In the genomic region with DNA sequence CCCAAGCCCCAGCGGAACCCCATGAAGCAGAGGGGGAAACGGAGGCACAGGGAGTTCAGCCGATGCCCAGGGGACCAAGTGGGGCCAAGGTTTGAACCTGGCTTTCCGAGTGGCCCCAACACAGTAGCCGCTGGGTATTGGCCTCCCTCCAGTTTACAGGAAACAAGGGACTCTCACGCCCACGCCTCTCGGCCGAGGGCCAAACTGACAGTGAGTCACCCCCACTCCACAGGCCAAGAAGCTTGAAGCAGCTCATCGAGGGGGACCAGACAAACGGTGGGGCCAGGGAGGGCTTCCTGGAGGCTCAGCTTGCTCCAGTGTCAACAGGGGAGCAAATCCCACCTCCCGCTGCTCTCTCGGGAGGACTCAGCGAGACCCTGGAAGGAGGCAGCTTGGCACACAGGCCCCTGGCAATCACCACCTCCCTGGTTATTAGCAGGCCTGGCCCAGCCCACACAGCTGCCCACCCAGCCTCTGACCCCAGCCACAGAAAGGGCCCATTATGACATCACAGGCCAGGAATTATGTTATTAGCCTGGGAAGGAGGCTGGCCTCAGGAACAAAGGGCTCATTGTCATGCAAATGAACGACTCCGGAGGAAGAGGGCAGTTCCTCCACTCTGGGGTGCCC, we compare ENCODE assay signal across 8 cellular contexts. TPM values are rescaled to one million over a fixed set of nuclear protein-coding genes. Genes with fewer than 3 reads are reported as not detected.
DNase-seq lines count a peak whose midpoint lies in the region; ATAC-seq and TF ChIP-seq lines count a peak whose summit lies in the region.

No MANE protein-coding gene starts in this region.

- peak; percentile 9 to 58 for ATAC-seq in left cardiac atrium

- DNase-seq in A172 (ENCODE audit: low spot score) (peak; percentile 93), amniotic stem cell (lab: John Stamatoyannopoulos, UW) (peak; percentile 85), left cardiac atrium (peak; percentile 96), posterior vena cava (ENCODE audit: low spot score) (peak; percentile 96), NAMALWA (ENCODE audit: low spot score) (no peak), NCI-H2171 (lab: John Stamatoyannopoulos, UW) (no peak), cortex of kidney (lab: John Stamatoyannopoulos, UW) (no peak)

- intact Hi-C loops in left cardiac atrium (cut with DNase I), result loop anchor here in 1 of 2 donors (10.0 kb wide), 1 partner anchor 52 kb away; the partner anchor contains the start of gene NCOR2
- intact Hi-C loops in posterior vena cava (cut with DNase I), result no loop called here

- no peak; the same call in 1 of the 2 replicates for TF ChIP-seq RAD21 in Ishikawa (IDR thresholded peaks at IDR 0.05; ENCODE audit: low read depth)

- peak; percentile 91 for TF ChIP-seq EP300 in Ishikawa (IDR thresholded peaks at IDR 0.05; ENCODE audit: borderline replicate concordance)

TF ChIP-seq in Ishikawa, 13 proteins besides CTCF, POLR2A, EP300 and RAD21:
- TF ChIP-seq CREB1 (IDR thresholded peaks at IDR 0.05; ENCODE audit: low read depth) (no peak), CEBPB (IDR thresholded peaks at IDR 0.05) (no peak; the same call in 1 of the 2 replicates), REST (IDR thresholded peaks at IDR 0.05; ENCODE audit: low read depth) (no peak), TAF1 (IDR thresholded peaks at IDR 0.05; ENCODE audit: low read depth) (no peak), TCF12 (IDR thresholded peaks at IDR 0.05; ENCODE audit: low read depth) (peak; percentile 92), YY1 (IDR thresholded peaks at IDR 0.05; ENCODE audit: low read depth) (no peak), NFIC (IDR thresholded peaks at IDR 0.05) (peak; percentile 98), EGR1 (IDR thresholded peaks at IDR 0.05) (peak; percentile 99), TEAD4 (IDR thresholded peaks at IDR 0.05) (peak; percentile 42), FOXM1 (IDR thresholded peaks at IDR 0.05; ENCODE audit: borderline replicate concordance, low read depth) (peak; percentile 67; the same call in 1 of the 2 replicates), USF1 (IDR thresholded peaks at IDR 0.05) (no peak), ZBTB7A (IDR thresholded peaks at IDR 0.05; ENCODE audit: low read depth) (peak; percentile 98)
- TF ChIP-seq, protein P1, sequence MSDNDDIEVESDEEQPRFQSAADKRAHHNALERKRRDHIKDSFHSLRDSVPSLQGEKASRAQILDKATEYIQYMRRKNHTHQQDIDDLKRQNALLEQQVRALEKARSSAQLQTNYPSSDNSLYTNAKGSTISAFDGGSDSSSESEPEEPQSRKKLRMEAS (IDR thresholded peaks at IDR 0.05), result no peak

RNA-seq across cellular contexts. Expression of gene NCOR2, which starts 54.6 kb away (rescaled TPM):
- 32.9 and 33.3 TPM in 2 replicates for total RNA-seq in A172 (2014; rRNA removed; shearing (Covaris generic))
- total RNA-seq in left cardiac atrium, result 100 to 1,000 TPM; 117 to 154 TPM
- 100 to 1,000 TPM; 210 to 279 TPM for total RNA-seq in posterior vena cava

Comparison
In these comparisons a context has a peak if more than half of its experiments do, and no peak if none do; other contexts are left out.
1. DNase-seq: peak in A172 (single experiment), amniotic stem cell (single experiment), left cardiac atrium (single experiment) and posterior vena cava (single experiment); none in NAMALWA (single experiment), NCI-H2171 (single experiment) and cortex of kidney (single experiment).